ENCODE assay signal across 20 cellular contexts in the genomic region with DNA sequence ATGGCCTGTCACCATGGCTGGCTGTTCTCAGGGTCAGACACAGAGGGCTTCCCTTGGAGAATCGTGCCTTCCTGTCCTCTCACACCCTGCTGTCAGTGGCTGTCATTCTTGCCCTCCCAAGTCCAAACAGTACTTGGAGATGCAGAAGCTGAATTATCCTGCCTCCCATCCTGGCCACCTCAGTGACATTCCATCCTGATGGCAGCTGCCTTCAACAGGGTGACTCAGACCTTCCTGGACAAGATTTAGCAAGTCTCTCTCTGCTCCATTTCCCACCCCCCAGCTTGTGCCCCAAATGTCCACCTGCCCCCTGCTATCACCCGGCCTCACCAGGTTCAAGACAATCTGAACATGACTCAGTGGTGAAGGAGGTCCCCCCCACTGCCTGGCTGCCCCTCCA. TPM values are rescaled to one million over a fixed set of nuclear protein-coding genes. Genes with fewer than 3 reads are reported as not detected.
DNase-seq lines count a peak whose midpoint lies in the region; ATAC-seq, FAIRE-seq and TF ChIP-seq lines count a peak whose summit lies in the region.
"Had no signal": no experiment of that assay in that cellular context is flagged by ENCODE, and none has a peak within 500 bp of the region (broad histone marks: within the 10 kb centered on the region; RNA-seq: fewer than 3 reads in every experiment).

No MANE protein-coding gene starts in this region.

- H3K27me3 ChIP-seq in mesendoderm (ENCODE audit: insufficient read depth, low read length, poor library complexity), result no peaks in the 10 kb centered on the region

- DNase-seq in AG10803 (ENCODE audit: low read depth), result peak; percentile 45
- peak; percentile 39 for DNase-seq in HT1080 (ENCODE audit: low read depth)
- DNase-seq in dermis blood vessel endothelial cell, result peak; percentile 34
- peak; percentile 47 for DNase-seq in mesendoderm
- DNase-seq in kidney, result no peak
- no peak for DNase-seq in T-helper 1 cell
- DNase-seq in chondrocyte (ENCODE audit: low spot score), result no peak
- DNase-seq: activated CD4-positive, alpha-beta T cell treated with anti-CD3 and anti-CD28 coated beads for 1 hour; activated naive CD4-positive, alpha-beta T cell treated with anti-CD3 and anti-CD28 coated beads, Interleukin-2, amount 50 U/mL, for 16 hours; Caco-2; H7; heart right ventricle; NCI-H187; NCI-H524; stimulated activated naive CD4-positive, alpha-beta T cell; T-helper 2 cell had no signal

- H4K8ac ChIP-seq in mesendoderm (ENCODE audit: low read depth, low read length), result no peak overlapping the region

- H3K9me3 Mint-ChIP-seq in chondrocyte (ENCODE audit: low read depth), result no peaks in the 10 kb centered on the region
- H3K9me3 Mint-ChIP-seq: neural crest cell had no signal

- H3K4ac ChIP-seq in mesendoderm (ENCODE audit: low read depth, low read length), result no peak overlapping the region

- H3K4me1 ChIP-seq in mesendoderm (ENCODE audit: control insufficient read depth, low read depth, low read length) (peaks cover 5% of the 10 kb centered on the region), kidney (ENCODE audit: control insufficient read depth in 1 of 2, insufficient read depth in 1 of 2, low read depth in 1 of 2, low read length in 2 of 2) (peaks cover 0 to 9% of the 10 kb centered on the region in 2 donors)
- H3K4me1 ChIP-seq: Caco-2 had no signal

- FAIRE-seq in kidney (lab: Jason Lieb, UNC), result no peak

- H3K79me1 ChIP-seq in mesendoderm (ENCODE audit: low read length), result no peaks in the 10 kb centered on the region

- H3K4me1 Mint-ChIP-seq in chondrocyte (ENCODE audit: low read depth), result peaks cover 23% of the 10 kb centered on the region

- H3K27ac ChIP-seq in mesendoderm (ENCODE audit: low read depth, low read length) (no peak overlapping the region), kidney (ENCODE audit: low read depth in 2 of 2, low read length in 2 of 2) (no peak overlapping the region)
- H3K27ac ChIP-seq: cardiac muscle cell, heart right ventricle had no signal

- H3K18ac ChIP-seq in mesendoderm (ENCODE audit: low read length), result no peak overlapping the region

- H3K9me3 ChIP-seq in kidney (ENCODE audit: control insufficient read depth in 1 of 2, low read length in 2 of 2), result no peaks in the 10 kb centered on the region
- H3K9me3 ChIP-seq: Caco-2, heart right ventricle had no signal

- no peak overlapping the region for H3K23ac ChIP-seq in mesendoderm (ENCODE audit: low read length)

- no peak overlapping the region for H4K5ac ChIP-seq in mesendoderm (ENCODE audit: low read length)

- no peak overlapping the region for H3K4me2 ChIP-seq in mesendoderm (ENCODE audit: low read length)

- no peak overlapping the region for H3K27ac Mint-ChIP-seq in chondrocyte (ENCODE audit: unreplicated experiment)

- TF ChIP-seq CTCF in AG10803 (conservative IDR thresholded peaks at IDR 0.05; ENCODE audit: low read length), result no peak
- TF ChIP-seq CTCF in kidney (IDR thresholded peaks at IDR 0.05; ENCODE audit: borderline replicate concordance, extremely low read depth, insufficient read depth), result no peak
- TF ChIP-seq CTCF in chondrocyte (IDR thresholded peaks at IDR 0.05), result no peak

- no peak overlapping the region for H2BK15ac ChIP-seq in mesendoderm (replicated peaks; ENCODE audit: low read depth)

- no peak for ATAC-seq in GM18868 (IDR thresholded peaks at IDR 0.05; ENCODE audit: unreplicated experiment)

- peak overlapping the region; percentile 25 for H3K56ac ChIP-seq in mesendoderm (ENCODE audit: low read length)

- H3K4me3 Mint-ChIP-seq in chondrocyte (ENCODE audit: unreplicated experiment), result no peak overlapping the region
- H3K4me3 Mint-ChIP-seq: neural crest cell had no signal

- no peak overlapping the region for H2BK120ac ChIP-seq in mesendoderm (ENCODE audit: low read depth, low read length)

- H3K27me3 Mint-ChIP-seq in chondrocyte (ENCODE audit: low read depth), result peaks cover 3% of the 10 kb centered on the region

- H3K9ac ChIP-seq in mesendoderm (ENCODE audit: low read length) (no peak overlapping the region), kidney (ENCODE audit: low read length in 2 of 2) (no peak overlapping the region)

- no peaks in the 10 kb centered on the region for H3K36me3 Mint-ChIP-seq in chondrocyte (ENCODE audit: low read depth)

- WGBS in mesendoderm (ENCODE audit: extremely low coverage, insufficient coverage, low lambda C conversion rate), result no CpG with 5 or more reads among the region's 2 CpGs

- intact Hi-C loops in kidney (cut with DNase I), result no loop called here

- H2AK5ac ChIP-seq in mesendoderm (ENCODE audit: low read length), result no peak overlapping the region

- H2BK5ac ChIP-seq in mesendoderm (ENCODE audit: low read length), result no peak overlapping the region

- no peak overlapping the region for H3K4me3 ChIP-seq in AG10803 (ENCODE audit: low read length)
- H3K4me3 ChIP-seq in mesendoderm (ENCODE audit: low read length), result no peak overlapping the region
- H3K4me3 ChIP-seq in kidney (ENCODE audit: low read length in 2 of 2), result no peak overlapping the region
- H3K4me3 ChIP-seq: cardiac muscle cell, heart right ventricle had no signal

- no peaks in the 10 kb centered on the region for H3K79me2 ChIP-seq in mesendoderm (ENCODE audit: control insufficient read depth, insufficient read depth, low read length)

- no peaks in the 10 kb centered on the region for H3K36me3 ChIP-seq in mesendoderm (ENCODE audit: control insufficient read depth, insufficient read depth, low read length)
- no peaks in the 10 kb centered on the region for H3K36me3 ChIP-seq in kidney (ENCODE audit: control insufficient read depth in 1 of 2, insufficient read depth in 2 of 2, low read length in 2 of 2)
- H3K36me3 ChIP-seq: cardiac muscle cell, heart right ventricle had no signal

RNA-seq across cellular contexts. Expression of gene KRT36, which starts 4.8 kb away (rescaled TPM):
- not detected in 2 replicates for total RNA-seq in HT1080 (2014; rRNA removed; shearing (Covaris generic))
- not detected in 2 replicates for polyA plus RNA-seq in HT1080 (2015; cell fraction: cytosol; rRNA removed)
- polyA plus RNA-seq in HT1080 (2015; cell fraction: nucleus; rRNA removed), result not detected in 2 replicates
- total RNA-seq in dermis blood vessel endothelial cell, result 0.14 and 0.17 TPM in 2 replicates
- not detected for polyA plus RNA-seq in mesendoderm (2013, experiment 1 of 2)
- not detected for polyA plus RNA-seq in mesendoderm (2013, experiment 2 of 2)
- not detected for total RNA-seq in kidney
- polyA plus RNA-seq in kidney (ENCODE audit: insufficient read depth, low read depth, low replicate concordance), result not detected
- not detected in 3 replicates for total RNA-seq in chondrocyte
- total RNA-seq: Caco-2, cardiac muscle cell, H7, heart right ventricle, neural crest cell, urinary bladder had no signal
- polyA plus RNA-seq: cardiac muscle cell, heart right ventricle, urinary bladder had no signal

RNA-seq across cellular contexts. Expression of gene KRT13, which starts 10.9 kb away (rescaled TPM):
- total RNA-seq in HT1080 (2014; rRNA removed; shearing (Covaris generic)), result not detected in 2 replicates
- polyA plus RNA-seq in HT1080 (2015; cell fraction: cytosol; rRNA removed), result not detected in 2 replicates
- polyA plus RNA-seq in HT1080 (2015; cell fraction: nucleus; rRNA removed), result not detected in 2 replicates
- total RNA-seq in dermis blood vessel endothelial cell (not detected in 2 replicates), kidney (not detected), chondrocyte (not detected in 3 replicates)
- polyA plus RNA-seq in mesendoderm (2013, experiment 1 of 2), result not detected
- polyA plus RNA-seq in mesendoderm (2013, experiment 2 of 2), result not detected
- not detected for polyA plus RNA-seq in kidney (ENCODE audit: insufficient read depth, low read depth, low replicate concordance)
- total RNA-seq: Caco-2, cardiac muscle cell, H7, heart right ventricle, neural crest cell had no signal
- polyA plus RNA-seq: cardiac muscle cell had no signal

RNA-seq across cellular contexts. Expression of gene KRT35, which starts 13.6 kb away (rescaled TPM):
- not detected in 2 replicates for total RNA-seq in HT1080 (2014; rRNA removed; shearing (Covaris generic))
- polyA plus RNA-seq in HT1080 (2015; cell fraction: cytosol; rRNA removed), result not detected in 2 replicates
- polyA plus RNA-seq in HT1080 (2015; cell fraction: nucleus; rRNA removed), result not detected in 2 replicates
- total RNA-seq in dermis blood vessel endothelial cell (not detected in 2 replicates), kidney (not detected), chondrocyte (not detected in 3 replicates)
- polyA plus RNA-seq in mesendoderm (2013, experiment 1 of 2), result not detected
- not detected for polyA plus RNA-seq in mesendoderm (2013, experiment 2 of 2)
- polyA plus RNA-seq in kidney (ENCODE audit: insufficient read depth, low read depth, low replicate concordance), result not detected
- total RNA-seq: Caco-2, cardiac muscle cell, H7, heart right ventricle, neural crest cell, urinary bladder had no signal
- polyA plus RNA-seq: cardiac muscle cell, heart right ventricle, urinary bladder had no signal

RNA-seq across cellular contexts. Expression of gene KRT15, which starts 24.2 kb away (rescaled TPM):
- total RNA-seq in HT1080 (2014; rRNA removed; shearing (Covaris generic)), result 6.8 and 10.9 TPM in 2 replicates
- 35.6 and 38.9 TPM in 2 replicates for polyA plus RNA-seq in HT1080 (2015; cell fraction: cytosol; rRNA removed)
- 65.4 and 66.6 TPM in 2 replicates for polyA plus RNA-seq in HT1080 (2015; cell fraction: nucleus; rRNA removed)
- total RNA-seq in dermis blood vessel endothelial cell (0.51 TPM in 2 replicates), kidney (2.8 TPM), chondrocyte (not detected in 3 replicates)
- polyA plus RNA-seq in mesendoderm (2013, experiment 1 of 2), result 0.15 TPM
- polyA plus RNA-seq in mesendoderm (2013, experiment 2 of 2), result 0.21 TPM
- polyA plus RNA-seq in kidney (ENCODE audit: insufficient read depth, low read depth, low replicate concordance), result 0.15 TPM
- total RNA-seq: neural crest cell had no signal
- polyA plus RNA-seq: cardiac muscle cell had no signal

RNA-seq across cellular contexts. Expression of gene KRT32, which starts 27.3 kb away (rescaled TPM):
- total RNA-seq in HT1080 (2014; rRNA removed; shearing (Covaris generic)), result not detected in 2 replicates
- polyA plus RNA-seq in HT1080 (2015; cell fraction: cytosol; rRNA removed), result 0.06 and 0.30 TPM in 2 replicates
- polyA plus RNA-seq in HT1080 (2015; cell fraction: nucleus; rRNA removed), result not detected in 2 replicates
- total RNA-seq in dermis blood vessel endothelial cell (not detected in 2 replicates), kidney (not detected), chondrocyte (not detected in 3 replicates)
- not detected for polyA plus RNA-seq in mesendoderm (2013, experiment 1 of 2)
- polyA plus RNA-seq in mesendoderm (2013, experiment 2 of 2), result not detected
- not detected for polyA plus RNA-seq in kidney (ENCODE audit: insufficient read depth, low read depth, low replicate concordance)
- total RNA-seq: Caco-2, cardiac muscle cell, H7, neural crest cell, urinary bladder had no signal
- polyA plus RNA-seq: cardiac muscle cell, urinary bladder had no signal

Comparison
In these comparisons a context has a peak if more than half of its experiments do, and no peak if none do; other contexts are left out.
1. DNase-seq: peak in AG10803 (single experiment), HT1080 (single experiment), dermis blood vessel endothelial cell (single experiment) and mesendoderm (single experiment); none in kidney (single experiment), T-helper 1 cell (0 of 5) and chondrocyte (single experiment).